ENCODE assay signal across 33 cellular contexts in genomic region chr1:47914218-47914937, GRCh38.
DNase-seq lines count a peak whose midpoint lies in the region; ATAC-seq and TF ChIP-seq lines count a peak whose summit lies in the region.
"Had no signal": no experiment of that assay in that cellular context is flagged by ENCODE, and none has a peak within 500 bp of the region (broad histone marks: within the 10 kb centered on the region; RNA-seq: fewer than 3 reads in every experiment).

No MANE protein-coding gene starts in this region.

- POLR2A ChIA-PET in activated CD4-positive, alpha-beta T cell treated with anti-CD3 and anti-CD28 coated beads for 36 hours (lab: Charles Lee), result no interaction called here

- no peak overlapping the region for H3K4me3 Mint-ChIP-seq in neural progenitor cell
- no peak overlapping the region for H3K4me3 Mint-ChIP-seq in activated CD4-positive, alpha-beta T cell treated with anti-CD3 and anti-CD28 coated beads for 36 hours
- H3K4me3 Mint-ChIP-seq: activated CD8-positive, alpha-beta T cell treated with anti-CD3 and anti-CD28 coated beads, Interleukin-2, amount 10 ng/mL, durations not matched to agents 7 days and 5 days; activated naive CD4-positive, alpha-beta T cell treated with anti-CD3 and anti-CD28 coated beads, Interleukin-2, amount 50 U/mL, for 24 hours; CD4-positive, alpha-beta memory T cell; IgD-negative memory B cell; naive thymus-derived CD8-positive, alpha-beta T cell; stimulated activated naive CD8-positive, alpha-beta T cell treated with anti-CD3 and anti-CD28 coated beads, Interleukin-15, amount 100 ng/mL, for 72 hours had no signal

- intact Hi-C loops in activated CD4-positive, alpha-beta T cell treated with anti-CD3 and anti-CD28 coated beads for 36 hours (cut with DNase I, micrococcal nuclease), result no loop called here

- peaks cover 70% of the 10 kb centered on the region for H3K4me1 Mint-ChIP-seq in neural progenitor cell
- no peaks in the 10 kb centered on the region for H3K4me1 Mint-ChIP-seq in activated CD4-positive, alpha-beta T cell treated with anti-CD3 and anti-CD28 coated beads for 36 hours
- H3K4me1 Mint-ChIP-seq: activated naive CD4-positive, alpha-beta T cell treated with anti-CD3 and anti-CD28 coated beads, Interleukin-2, amount 50 U/mL, for 24 hours; CD4-positive, alpha-beta memory T cell; naive thymus-derived CD8-positive, alpha-beta T cell; stimulated activated naive CD8-positive, alpha-beta T cell treated with anti-CD3 and anti-CD28 coated beads, Interleukin-15, amount 100 ng/mL, for 72 hours had no signal

- H3K27ac ChIP-seq in RWPE2 (ENCODE audit: poor library complexity, severe bottlenecking) (no peak overlapping the region), neural progenitor cell (no peak overlapping the region)
- H3K27ac ChIP-seq: brain microvascular endothelial cell, dorsolateral prefrontal cortex, gastrocnemius medialis, pancreas, right atrium auricular region, uterus had no signal

- H3K4me2 ChIP-seq in neural progenitor cell, result no peak overlapping the region

- H3K36me3 ChIP-seq in RWPE2 (ENCODE audit: low read depth) (no peaks in the 10 kb centered on the region), neural progenitor cell (no peaks in the 10 kb centered on the region)
- H3K36me3 ChIP-seq: brain microvascular endothelial cell, gastrocnemius medialis, pancreas, right atrium auricular region, uterus had no signal

- peaks cover 2% of the 10 kb centered on the region for H3K36me3 Mint-ChIP-seq in neural progenitor cell
- no peaks in the 10 kb centered on the region for H3K36me3 Mint-ChIP-seq in activated CD4-positive, alpha-beta T cell treated with anti-CD3 and anti-CD28 coated beads for 36 hours (ENCODE audit: low read depth)
- H3K36me3 Mint-ChIP-seq: activated naive CD4-positive, alpha-beta T cell treated with anti-CD3 and anti-CD28 coated beads, Interleukin-2, amount 50 U/mL, for 24 hours; CD4-positive, alpha-beta memory T cell; IgD-negative memory B cell; naive thymus-derived CD8-positive, alpha-beta T cell had no signal

- no peak overlapping the region for H3K9ac ChIP-seq in neural progenitor cell

- H3K27ac Mint-ChIP-seq in neural progenitor cell, result peak overlapping the region; percentile 91
- H3K27ac Mint-ChIP-seq in activated CD4-positive, alpha-beta T cell treated with anti-CD3 and anti-CD28 coated beads for 36 hours, result no peak overlapping the region
- H3K27ac Mint-ChIP-seq: activated CD8-positive, alpha-beta T cell treated with anti-CD3 and anti-CD28 coated beads, Interleukin-2, amount 10 ng/mL, durations not matched to agents 7 days and 5 days; activated naive CD4-positive, alpha-beta T cell treated with anti-CD3 and anti-CD28 coated beads, Interleukin-2, amount 50 U/mL, for 24 hours; CD4-positive, alpha-beta memory T cell; IgD-negative memory B cell; naive thymus-derived CD8-positive, alpha-beta T cell; stimulated activated naive CD8-positive, alpha-beta T cell treated with anti-CD3 and anti-CD28 coated beads, Interleukin-15, amount 100 ng/mL, for 72 hours had no signal

- CTCF ChIA-PET in activated CD4-positive, alpha-beta T cell treated with anti-CD3 and anti-CD28 coated beads for 36 hours (lab: Charles Lee), result no interaction called here

- no peak overlapping the region for H3K4me3 ChIP-seq in RWPE2 (ENCODE audit: severe bottlenecking)
- H3K4me3 ChIP-seq in neural progenitor cell, result no peak overlapping the region
- H3K4me3 ChIP-seq: dorsolateral prefrontal cortex, gastrocnemius medialis, pancreas, right atrium auricular region, uterus had no signal

- H3K9me3 ChIP-seq in RWPE2 (ENCODE audit: severe bottlenecking) (no peaks in the 10 kb centered on the region), neural progenitor cell (ENCODE audit: low read depth) (no peaks in the 10 kb centered on the region)
- H3K9me3 ChIP-seq: gastrocnemius medialis, pancreas, right atrium auricular region, uterus had no signal

- H2AFZ ChIP-seq in neural progenitor cell (replicated peaks), result no peak overlapping the region

- no peak for TF ChIP-seq CTCF in RWPE2 (IDR thresholded peaks at IDR 0.05; ENCODE audit: poor library complexity, severe bottlenecking)
- no peak for TF ChIP-seq CTCF in neural progenitor cell (IDR thresholded peaks at IDR 0.05)

- no peaks in the 10 kb centered on the region for H3K79me2 ChIP-seq in neural progenitor cell (ENCODE audit: low read depth)

- peak; percentile 17 for DNase-seq in Daoy (ENCODE audit: low read depth)
- DNase-seq in RWPE2 (ENCODE audit: low spot score), result no peak
- no peak for DNase-seq in left lobe of liver (ENCODE audit: low spot score)
- DNase-seq in neural progenitor cell (ENCODE audit: low spot score), result no peak
- DNase-seq in hypothalamus (lab: John Stamatoyannopoulos, UW), result no peak
- no peak for DNase-seq in activated CD4-positive, alpha-beta T cell treated with anti-CD3 and anti-CD28 coated beads for 36 hours
- no peak for DNase-seq in stimulated activated naive CD4-positive, alpha-beta T cell treated with Interleukin-2 at 50 U/mL for 16 hours (lab: John Stamatoyannopoulos, UW)
- DNase-seq: activated CD4-positive, CD25-positive, alpha-beta regulatory T cell treated with anti-CD3 and anti-CD28 coated beads, Interleukin-2, amount 50 U/mL, for 72 hours; activated CD8-positive, alpha-beta T cell treated with anti-CD3 and anti-CD28 coated beads, Interleukin-2, amount 10 ng/mL, durations not matched to agents 7 days and 5 days; amniotic stem cell; brain microvascular endothelial cell; CD4-positive, alpha-beta memory T cell; cerebellar nuclear complex; dorsolateral prefrontal cortex; gastrocnemius medialis; GOT3; left cardiac atrium; naive thymus-derived CD8-positive, alpha-beta T cell; NCI-H1092 treated with DMSO at 0.1 percent for 48 hours; NCI-H1694 treated with DMSO at 0.1 percent for 48 hours; NCI-H2171 treated with DMSO at 0.1 percent for 48 hours; NCI-H510A treated with DMSO at 0.1 percent for 48 hours; NK-92 treated with Interleukin-12 subunit alpha and Interleukin-12 subunit beta, amount 100 ng/mL, for 24 hours; pancreas; stimulated activated CD8-positive, alpha-beta memory T cell treated with anti-CD3 and anti-CD28 coated beads, Interleukin-4, amount 100 ng/mL, for 48 hours; stimulated activated naive CD8-positive, alpha-beta T cell treated with anti-CD3 and anti-CD28 coated beads, Interleukin-15, amount 100 ng/mL, for 72 hours; T-helper 2 cell; uterus had no signal

- ATAC-seq in RWPE2 (ENCODE audit: low read depth), result peak; percentile 72
- ATAC-seq in left lobe of liver, result peak; percentile 25
- ATAC-seq in activated CD4-positive, alpha-beta T cell treated with anti-CD3 and anti-CD28 coated beads for 36 hours, result no peak
- ATAC-seq in esophagus mucosa, result no peak
- ATAC-seq: activated CD8-positive, alpha-beta T cell treated with anti-CD3 and anti-CD28 coated beads, Interleukin-2, amount 10 ng/mL, durations not matched to agents 7 days and 5 days; gastrocnemius medialis; naive thymus-derived CD8-positive, alpha-beta T cell; pancreas; Right ventricle myocardium inferior; stimulated activated naive CD8-positive, alpha-beta T cell treated with anti-CD3 and anti-CD28 coated beads, Interleukin-15, amount 100 ng/mL, for 72 hours had no signal

- H3K27me3 ChIP-seq in RWPE2 (ENCODE audit: insufficient read depth, poor library complexity, severe bottlenecking) (no peaks in the 10 kb centered on the region), neural progenitor cell (no peaks in the 10 kb centered on the region)
- H3K27me3 ChIP-seq: brain microvascular endothelial cell, gastrocnemius medialis, pancreas, right atrium auricular region, uterus had no signal

- H4K20me1 ChIP-seq in neural progenitor cell (ENCODE audit: low read depth), result no peaks in the 10 kb centered on the region

- H3K9me3 Mint-ChIP-seq in neural progenitor cell, result no peaks in the 10 kb centered on the region
- H3K9me3 Mint-ChIP-seq in activated CD4-positive, alpha-beta T cell treated with anti-CD3 and anti-CD28 coated beads for 36 hours (ENCODE audit: low read depth), result no peaks in the 10 kb centered on the region
- H3K9me3 Mint-ChIP-seq: activated naive CD4-positive, alpha-beta T cell treated with anti-CD3 and anti-CD28 coated beads, Interleukin-2, amount 50 U/mL, for 24 hours; CD4-positive, alpha-beta memory T cell; IgD-negative memory B cell; naive thymus-derived CD8-positive, alpha-beta T cell; stimulated activated naive CD8-positive, alpha-beta T cell treated with anti-CD3 and anti-CD28 coated beads, Interleukin-15, amount 100 ng/mL, for 72 hours had no signal

- H3K27me3 Mint-ChIP-seq in neural progenitor cell (ENCODE audit: insufficient read depth, low read depth), result peaks cover 4% of the 10 kb centered on the region
- H3K27me3 Mint-ChIP-seq in activated CD4-positive, alpha-beta T cell treated with anti-CD3 and anti-CD28 coated beads for 36 hours, result no peaks in the 10 kb centered on the region
- H3K27me3 Mint-ChIP-seq: activated naive CD4-positive, alpha-beta T cell treated with anti-CD3 and anti-CD28 coated beads, Interleukin-2, amount 50 U/mL, for 24 hours had no signal

- no peaks in the 10 kb centered on the region for H3K4me1 ChIP-seq in RWPE2 (ENCODE audit: insufficient read depth, poor library complexity, severe bottlenecking)
- H3K4me1 ChIP-seq in neural progenitor cell, result peaks cover 35% of the 10 kb centered on the region
- H3K4me1 ChIP-seq: gastrocnemius medialis, pancreas, uterus had no signal

- H3F3A ChIP-seq in neural progenitor cell (ENCODE audit: low read depth), result no peaks in the 10 kb centered on the region

Comparison
In these comparisons a context has a peak if more than half of its experiments do, and no peak if none do; other contexts are left out.
1. ATAC-seq: peak in RWPE2 (single experiment) and left lobe of liver (single experiment); none in activated CD4-positive, alpha-beta T cell treated with anti-CD3 and anti-CD28 coated beads for 36 hours (single experiment) and esophagus mucosa (single experiment).